ENCODE assay signal across 12 cellular contexts in genomic region chr12:68420225-68421008, GRCh38.
A peak's percentile ranks its signal among the peaks of the same experiment; 100 is the strongest.
DNase-seq lines count a peak whose midpoint lies in the region; ATAC-seq and TF ChIP-seq lines count a peak whose summit lies in the region.
"Had no signal": no experiment of that assay in that cellular context is flagged by ENCODE, and none has a peak within 500 bp of the region (broad histone marks: within the 10 kb centered on the region; RNA-seq: fewer than 3 reads in every experiment).

No MANE protein-coding gene starts in this region.

- TF ChIP-seq CTCF in CD8-positive, alpha-beta T cell (IDR thresholded peaks at IDR 0.05): no peak
- no peak for TF ChIP-seq CTCF in sigmoid colon (IDR thresholded peaks at IDR 0.05)

- intact Hi-C loops in CD8-positive, alpha-beta T cell (cut with DNase I, micrococcal nuclease): loop anchor here in 1 of 2 experiments (5.0 kb wide), 1 partner anchor 33 kb away; no protein-coding TSS in a partner anchor
- intact Hi-C loops in activated CD4-positive, alpha-beta memory T cell treated with anti-CD3 and anti-CD28 coated beads for 36 hours (cut with micrococcal nuclease): loop anchor here (5.0 kb wide), 1 partner anchor 38 kb away; no protein-coding TSS in a partner anchor
- intact Hi-C loops in left cardiac atrium (cut with DNase I): no loop called here
- intact Hi-C loops in sigmoid colon (cut with DNase I): no loop called here

- no peak for ATAC-seq in CD8-positive, alpha-beta T cell
- peak; percentile 70 to 81 for ATAC-seq in left cardiac atrium
- no peak for ATAC-seq in GM21360 (IDR thresholded peaks at IDR 0.05; ENCODE audit: unreplicated experiment)

- WGBS in sigmoid colon, 2 donors: 30 to 66% methylated on average over 11 of the region's 11 CpGs

- H3K27ac Mint-ChIP-seq in CD8-positive, alpha-beta T cell: peak overlapping the region; percentile 5
- H3K27ac Mint-ChIP-seq in activated CD4-positive, alpha-beta memory T cell treated with anti-CD3 and anti-CD28 coated beads for 36 hours: peak overlapping the region; percentile 35
- H3K27ac Mint-ChIP-seq: progenitor cell of endocrine pancreas had no signal

- no peak overlapping the region for H3K4me3 Mint-ChIP-seq in CD8-positive, alpha-beta T cell
- H3K4me3 Mint-ChIP-seq in activated CD4-positive, alpha-beta memory T cell treated with anti-CD3 and anti-CD28 coated beads for 36 hours: no peak overlapping the region

- no peak for TF ChIP-seq POLR2A in sigmoid colon (IDR thresholded peaks at IDR 0.05)

- no peaks in the 10 kb centered on the region for H3K36me3 Mint-ChIP-seq in CD8-positive, alpha-beta T cell
- no peaks in the 10 kb centered on the region for H3K36me3 Mint-ChIP-seq in activated CD4-positive, alpha-beta memory T cell treated with anti-CD3 and anti-CD28 coated beads for 36 hours

- CTCF ChIA-PET in CD8-positive, alpha-beta T cell (lab: Charles Lee): no interaction called here
- CTCF ChIA-PET in activated CD4-positive, alpha-beta memory T cell treated with anti-CD3 and anti-CD28 coated beads for 36 hours (lab: Charles Lee): no interaction called here
- CTCF ChIA-PET in HEK293T (lab: Yijun Ruan, JAX): no interaction called here

- H3K36me3 ChIP-seq in CD8-positive, alpha-beta T cell (ENCODE audit: insufficient read depth, low read length): no peaks in the 10 kb centered on the region
- H3K36me3 ChIP-seq in sigmoid colon: no peaks in the 10 kb centered on the region

- POLR2A ChIA-PET in CD8-positive, alpha-beta T cell (lab: Charles Lee): no interaction called here
- POLR2A ChIA-PET in activated CD4-positive, alpha-beta memory T cell treated with anti-CD3 and anti-CD28 coated beads for 36 hours (lab: Charles Lee): no interaction called here
- POLR2A ChIA-PET in HEK293T (lab: Yijun Ruan, JAX): no interaction called here

- peaks cover 31% of the 10 kb centered on the region for H3K4me1 Mint-ChIP-seq in CD8-positive, alpha-beta T cell (ENCODE audit: low read depth)
- peaks cover 33% of the 10 kb centered on the region for H3K4me1 Mint-ChIP-seq in activated CD4-positive, alpha-beta memory T cell treated with anti-CD3 and anti-CD28 coated beads for 36 hours (ENCODE audit: low read depth)

- H3K27me3 ChIP-seq in CD8-positive, alpha-beta T cell (ENCODE audit: insufficient read depth, low read length): no peaks in the 10 kb centered on the region
- no peaks in the 10 kb centered on the region for H3K27me3 ChIP-seq in sigmoid colon

- TF ChIP-seq EP300 in sigmoid colon (IDR thresholded peaks at IDR 0.05): peak in 2 of 4 donors; percentile 46 to 53

- DNase-seq in CD8-positive, alpha-beta T cell: no peak
- peak; percentile 14 for DNase-seq in activated CD4-positive, alpha-beta memory T cell treated with anti-CD3 and anti-CD28 coated beads for 36 hours
- DNase-seq in left cardiac atrium (peak; percentile 24), sigmoid colon (peak; percentile 80), kidney tubule cell (ENCODE audit: low spot score) (no peak), DMS 273 (lab: John Stamatoyannopoulos, UW; ENCODE audit: unreplicated experiment) (no peak), HEK293T (ENCODE audit: extremely low spot score) (no peak)
- DNase-seq: cortex of kidney, DMS 273 treated with DMSO at 0.1 percent for 48 hours, NCI-H1694 treated with DMSO at 0.1 percent for 48 hours had no signal

- H3K9me3 ChIP-seq in CD8-positive, alpha-beta T cell (ENCODE audit: low read length): no peaks in the 10 kb centered on the region
- H3K9me3 ChIP-seq in sigmoid colon: no peaks in the 10 kb centered on the region

- H3K27me3 Mint-ChIP-seq in CD8-positive, alpha-beta T cell (ENCODE audit: low read depth): no peaks in the 10 kb centered on the region
- H3K27me3 Mint-ChIP-seq in activated CD4-positive, alpha-beta memory T cell treated with anti-CD3 and anti-CD28 coated beads for 36 hours: no peaks in the 10 kb centered on the region

- no peaks in the 10 kb centered on the region for H3K9me3 Mint-ChIP-seq in CD8-positive, alpha-beta T cell
- no peaks in the 10 kb centered on the region for H3K9me3 Mint-ChIP-seq in activated CD4-positive, alpha-beta memory T cell treated with anti-CD3 and anti-CD28 coated beads for 36 hours

- H3K4me1 ChIP-seq in CD8-positive, alpha-beta T cell (ENCODE audit: insufficient read depth, low read length): peaks cover 14% of the 10 kb centered on the region
- H3K4me1 ChIP-seq in sigmoid colon: peaks cover 0 to 20% (median 16%) of the 10 kb centered on the region in 4 donors

- no peak overlapping the region for H3K4me3 ChIP-seq in CD8-positive, alpha-beta T cell (ENCODE audit: low read depth, low read length)
- H3K4me3 ChIP-seq in sigmoid colon: no peak overlapping the region

- H3K27ac ChIP-seq in CD8-positive, alpha-beta T cell (ENCODE audit: low read depth, low read length): no peak overlapping the region
- peak overlapping the region; percentile 58 to 82 (median 76) for H3K27ac ChIP-seq in sigmoid colon

TF ChIP-seq in HEK293T, 16 proteins besides CTCF, POLR2A, EP300 and RAD21:
- TF ChIP-seq ELF4 (IDR thresholded peaks at IDR 0.05) (no peak), CTBP1 (IDR thresholded peaks at IDR 0.05; ENCODE audit: borderline replicate concordance) (no peak), ARNT (IDR thresholded peaks at IDR 0.05) (no peak), FOXM1 (IDR thresholded peaks at IDR 0.05; ENCODE audit: borderline replicate concordance) (no peak), BHLHE40 (IDR thresholded peaks at IDR 0.05; ENCODE audit: borderline replicate concordance) (no peak), FOXA1 (IDR thresholded peaks at IDR 0.05) (no peak), ZNF384 (IDR thresholded peaks at IDR 0.05) (no peak)

Comparison
In these comparisons a context has a peak if more than half of its experiments do, and no peak if none do; other contexts are left out.
1. ATAC-seq: peak in left cardiac atrium (2 of 2); none in CD8-positive, alpha-beta T cell (single experiment) and GM21360 (single experiment).
2. DNase-seq: peak in activated CD4-positive, alpha-beta memory T cell treated with anti-CD3 and anti-CD28 coated beads for 36 hours (single experiment), left cardiac atrium (single experiment) and sigmoid colon (single experiment); none in CD8-positive, alpha-beta T cell (0 of 7), kidney tubule cell (single experiment), DMS 273 (single experiment) and HEK293T (single experiment).